21 cellular contexts compared by ENCODE assay signal in the genomic region with DNA sequence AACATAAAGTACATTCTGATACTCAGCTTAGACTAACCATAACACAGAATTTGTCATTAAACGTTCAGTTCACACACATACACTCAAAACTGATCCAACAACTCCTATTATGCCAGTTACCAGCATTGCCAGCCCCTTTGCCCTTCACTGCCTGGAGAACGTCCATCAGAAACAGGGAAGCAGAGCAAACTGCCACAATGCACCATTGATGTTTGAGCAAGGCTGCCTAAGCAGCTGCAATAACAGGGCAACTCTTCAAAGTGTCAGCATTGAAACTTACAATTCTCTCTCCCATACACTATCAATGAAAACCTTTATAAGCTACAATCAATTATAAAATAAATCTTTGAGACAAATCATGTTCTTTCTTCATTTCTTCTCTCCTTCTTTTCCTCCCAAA.
DNase-seq lines count a peak whose midpoint lies in the region; ATAC-seq and TF ChIP-seq lines count a peak whose summit lies in the region.
"Had no signal": no experiment of that assay in that cellular context is flagged by ENCODE, and none has a peak within 500 bp of the region (broad histone marks: within the 10 kb centered on the region; RNA-seq: fewer than 3 reads in every experiment).

No MANE protein-coding gene starts in this region.

- H3K4me3 ChIP-seq in HCT116 (replicated peaks in 1 of 2; ENCODE audit: low read depth in 1 of 2, low read length in 2 of 2) = no peak overlapping the region
- H3K4me3 ChIP-seq in SK-N-SH (ENCODE audit: low read depth in 2 of 2, low read length in 1 of 2) = no peak overlapping the region
- no peak overlapping the region for H3K4me3 ChIP-seq in right atrium auricular region
- H3K4me3 ChIP-seq: esophagus squamous epithelium, SK-N-MC, smooth muscle cell, uterus had no signal

- H3K9ac ChIP-seq in HCT116 (ENCODE audit: low read length) (no peak overlapping the region), SK-N-SH (no peak overlapping the region)

- TF ChIP-seq POLR2A in HCT116 (IDR thresholded peaks at IDR 0.05; ENCODE audit: borderline replicate concordance, extremely low read depth, insufficient read depth, insufficient read length) = no peak

- peak overlapping the region; percentile 6 for H2AFZ ChIP-seq in HCT116 (ENCODE audit: low read depth, low read length, poor library complexity, severe bottlenecking)
- no peak overlapping the region for H2AFZ ChIP-seq in SK-N-SH (ENCODE audit: low read depth)

- BruUV-seq in HCT116 (replicated peaks; lab: Mats Ljungman, UMichigan) = no TSS peak

- H3K9me2 ChIP-seq in HCT116 (ENCODE audit: insufficient read depth) (no peaks in the 10 kb centered on the region), SK-N-SH (0 out of 2 replicates have a peak, but pooled peaks cover 4% of the 10 kb centered on the region)

- ATAC-seq in HCT116 = peak; percentile 69
- ATAC-seq in HG02840 (IDR thresholded peaks at IDR 0.05; ENCODE audit: low FRiP score, unreplicated experiment) = no peak

- intact Hi-C loops in HCT116 (cut with micrococcal nuclease) = no loop called here

- H3K79me2 ChIP-seq in HCT116 (ENCODE audit: insufficient read depth, low read length) (no peaks in the 10 kb centered on the region), SK-N-SH (ENCODE audit: insufficient read depth) (no peaks in the 10 kb centered on the region)

- H3K36me3 ChIP-seq in HCT116 (ENCODE audit: control insufficient read depth in 1 of 2, insufficient read depth in 2 of 2, low read length in 2 of 2) (no peaks in the 10 kb centered on the region), SK-N-SH (replicated peaks in 1 of 2; ENCODE audit: control insufficient read depth in 1 of 2, insufficient read depth in 2 of 2, low read length in 1 of 2) (peaks cover 0 to 8% of the 10 kb centered on the region in 2 experiments), right atrium auricular region (no peaks in the 10 kb centered on the region)
- H3K36me3 ChIP-seq: BE2C, uterus had no signal

- H3K4me2 ChIP-seq in HCT116 (ENCODE audit: low read length) (peak overlapping the region; percentile 44), SK-N-SH (0 out of 2 replicates have a peak overlapping the region, but pooled peaks have one; percentile 30)

- no peaks in the 10 kb centered on the region for H4K20me1 ChIP-seq in HCT116 (ENCODE audit: insufficient read depth)
- H4K20me1 ChIP-seq in SK-N-SH (ENCODE audit: insufficient read depth) = no peaks in the 10 kb centered on the region

- H3K9me3 ChIP-seq in HCT116 (ENCODE audit: control insufficient read depth in 1 of 2, insufficient read depth in 1 of 2, low read depth in 1 of 2, low read length in 2 of 2) = no peaks in the 10 kb centered on the region
- no peaks in the 10 kb centered on the region for H3K9me3 ChIP-seq in SK-N-SH
- H3K9me3 ChIP-seq in right atrium auricular region = no peaks in the 10 kb centered on the region
- H3K9me3 ChIP-seq: BE2C, esophagus squamous epithelium, uterus had no signal

- H3K4me1 ChIP-seq in HCT116 (ENCODE audit: control insufficient read depth in 1 of 2, insufficient read depth in 2 of 2, low read length in 2 of 2) (peaks cover 11 to 21% of the 10 kb centered on the region in 2 experiments), SK-N-SH (ENCODE audit: control insufficient read depth in 1 of 2, insufficient read depth in 2 of 2, low read depth in 1 of 2, low read length in 1 of 2) (peaks cover 0 to 4% of the 10 kb centered on the region in 2 experiments; a peak in 3 of 4 replicates), right atrium auricular region (no peaks in the 10 kb centered on the region)
- H3K4me1 ChIP-seq: BE2C, esophagus squamous epithelium, uterus had no signal

- no peak for TF ChIP-seq RAD21 in HCT116 (IDR thresholded peaks at IDR 0.05; ENCODE audit: low read depth)
- TF ChIP-seq RAD21 in SK-N-SH (IDR thresholded peaks at IDR 0.05; ENCODE audit: low read length) = no peak

- TF ChIP-seq CTCF in HCT116 (IDR thresholded peaks at IDR 0.05 in 2 of 3, conservative IDR thresholded peaks at IDR 0.05 in 1 of 3; ENCODE audit: borderline replicate concordance in 1 of 3, insufficient read depth in 1 of 3, low read depth in 2 of 3, low read length in 2 of 3) (no peak), SK-N-SH (IDR thresholded peaks at IDR 0.05) (no peak), right atrium auricular region (IDR thresholded peaks at IDR 0.05) (no peak)

- no peak for TF ChIP-seq EP300 in SK-N-SH (IDR thresholded peaks at IDR 0.05; ENCODE audit: borderline replicate concordance in 1 of 2, low read depth in 1 of 2, low read length in 1 of 2)

- CTCF ChIA-PET in HCT116 (lab: Charles Lee) = interaction anchor here (1.2 kb wide), 1 partner anchor 30 kb away, joined by 3 read pairs; no protein-coding TSS in a partner anchor
- CTCF ChIA-PET in SK-N-SH (lab: Yijun Ruan, JAX) = no interaction called here
- CTCF ChIA-PET in HEK293T (lab: Yijun Ruan, JAX) = no interaction called here

- 78% methylated on average over 2 of the region's 2 CpGs for WGBS in SK-N-SH (ENCODE audit: low lambda C conversion rate)

- DNase-seq in HCT116 (ENCODE audit: low read depth, low spot score) = no peak
- DNase-seq in SK-N-SH = no peak
- DNase-seq in hippocampal formation (lab: John Stamatoyannopoulos, UW) = peak; percentile 79 to 95
- peak; percentile 95 for DNase-seq in putamen (ENCODE audit: low spot score)
- DNase-seq in HEK293T (ENCODE audit: extremely low spot score) = no peak
- DNase-seq in NCI-H128 (lab: John Stamatoyannopoulos, UW; ENCODE audit: unreplicated experiment) = no peak
- no peak for DNase-seq in right atrium auricular region (ENCODE audit: low spot score)
- DNase-seq: activated effector memory CD4-positive, alpha-beta T cell treated with Interleukin-2 at 50 U/mL for 16 hours; aorta; BE2C; dermis blood vessel endothelial cell; DMS153; esophagus squamous epithelium; NCI-H2171 treated with DMSO at 0.1 percent for 48 hours; NK-92 treated with Interleukin-12 subunit alpha and Interleukin-12 subunit beta, amount 100 ng/mL, for 24 hours; stimulated activated naive CD4-positive, alpha-beta T cell; uterus had no signal

- POLR2A ChIA-PET in HCT116 (lab: Charles Lee) = no interaction called here
- POLR2A ChIA-PET in SK-N-SH (lab: Yijun Ruan, JAX) = no interaction called here
- POLR2A ChIA-PET in HEK293T (lab: Yijun Ruan, JAX) = no interaction called here

- peak overlapping the region; percentile 51; the same call in 1 of the 2 replicates for H3K27ac ChIP-seq in HCT116 (ENCODE audit: low read depth, low read length)
- H3K27ac ChIP-seq in SK-N-SH (ENCODE audit: low read depth in 2 of 2, low read length in 1 of 2) = peak overlapping the region in 1 of 2 experiments; percentile 42; a peak in 2 of 4 replicates
- no peak overlapping the region for H3K27ac ChIP-seq in right atrium auricular region
- H3K27ac ChIP-seq: esophagus squamous epithelium, SK-N-MC, uterus, VCaP had no signal

- RAD21 ChIA-PET in HCT116 (lab: Charles Lee; ENCODE audit: low non-redundant PET in 1 of 2, low total read pairs in 2 of 2, uncharacterized antibody in 2 of 2, unreplicated experiment in 2 of 2) = no interaction called here

- no peaks in the 10 kb centered on the region for H3K27me3 ChIP-seq in HCT116 (ENCODE audit: insufficient read depth, low read length)
- H3K27me3 ChIP-seq in SK-N-SH (ENCODE audit: insufficient read depth) = no peaks in the 10 kb centered on the region
- H3K27me3 ChIP-seq in right atrium auricular region = no peaks in the 10 kb centered on the region
- H3K27me3 ChIP-seq: BE2C, esophagus squamous epithelium, uterus had no signal

- no peaks in the 10 kb centered on the region for H3F3A ChIP-seq in SK-N-SH (replicated peaks; ENCODE audit: insufficient read depth)

TF ChIP-seq in HCT116, 20 proteins besides CTCF, POLR2A, EP300 and RAD21 (continues in another document):
- TF ChIP-seq SRF (IDR thresholded peaks at IDR 0.05; ENCODE audit: low read depth) = no peak
- TF ChIP-seq CBX3 (IDR thresholded peaks at IDR 0.05; ENCODE audit: low read depth) = no peak

TF ChIP-seq in SK-N-SH, 30 proteins besides CTCF, POLR2A, EP300 and RAD21 (continues in another document):
- TF ChIP-seq SMC3 (IDR thresholded peaks at IDR 0.05; ENCODE audit: low read depth, low read length) = no peak
- TF ChIP-seq FOSL2 (IDR thresholded peaks at IDR 0.05; ENCODE audit: borderline replicate concordance, low read depth) = no peak
- TF ChIP-seq JUND (IDR thresholded peaks at IDR 0.05) = no peak
- TF ChIP-seq TAF1 (IDR thresholded peaks at IDR 0.05; ENCODE audit: borderline replicate concordance, low read depth, low read length) = no peak
- no peak for TF ChIP-seq IRF3 (IDR thresholded peaks at IDR 0.05; ENCODE audit: low read depth, low read length)

TF ChIP-seq in HEK293T, 16 proteins besides CTCF, POLR2A, EP300 and RAD21:
- TF ChIP-seq FOXM1 (IDR thresholded peaks at IDR 0.05; ENCODE audit: borderline replicate concordance) (no peak), ZNF384 (IDR thresholded peaks at IDR 0.05) (no peak), NFRKB (IDR thresholded peaks at IDR 0.05) (no peak), L3MBTL2 (conservative IDR thresholded peaks at IDR 0.05) (no peak), SUZ12 (IDR thresholded peaks at IDR 0.05) (no peak)

Comparison
In these comparisons a context has a peak if more than half of its experiments do, and no peak if none do; other contexts are left out.
1. DNase-seq: peak in hippocampal formation (2 of 2) and putamen (single experiment); none in HCT116 (single experiment), SK-N-SH (single experiment), HEK293T (single experiment), NCI-H128 (single experiment) and right atrium auricular region (single experiment).